ENCODE assay signal across 19 cellular contexts in the genomic region with DNA sequence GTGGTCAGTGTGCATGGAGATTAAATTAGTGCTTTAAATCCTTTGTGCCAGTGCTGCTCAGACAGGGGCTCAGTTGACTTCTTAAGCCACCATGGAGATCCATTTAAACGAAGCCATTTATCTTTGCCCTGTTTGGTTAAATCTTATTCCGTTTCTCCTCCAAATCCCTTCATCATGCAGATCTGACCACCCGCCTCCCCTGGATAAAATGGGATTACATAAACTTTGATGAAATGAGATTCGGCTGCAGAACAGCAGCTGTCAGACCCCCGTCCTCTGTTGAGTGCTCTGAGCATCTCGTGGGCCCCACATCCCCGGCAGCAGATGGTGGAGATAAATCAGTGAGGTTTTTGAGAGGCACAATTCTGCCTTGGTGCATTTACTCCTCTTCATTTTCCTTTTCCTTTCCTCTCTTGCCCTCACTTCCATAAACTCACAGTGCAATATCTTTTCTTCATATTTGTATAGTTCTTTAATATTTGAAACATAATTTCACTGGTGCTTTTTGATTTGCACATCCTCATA.
DNase-seq lines count a peak whose midpoint lies in the region; ATAC-seq and TF ChIP-seq lines count a peak whose summit lies in the region.
"Had no signal": no experiment of that assay in that cellular context is flagged by ENCODE, and none has a peak within 500 bp of the region (broad histone marks: within the 10 kb centered on the region; RNA-seq: fewer than 3 reads in every experiment).

No MANE protein-coding gene starts in this region.

- no peaks in the 10 kb centered on the region for H4K20me1 ChIP-seq in SK-N-SH (ENCODE audit: insufficient read depth)
- H4K20me1 ChIP-seq in hepatocyte (ENCODE audit: insufficient read depth, poor library complexity, severe bottlenecking) = no peaks in the 10 kb centered on the region
- H4K20me1 ChIP-seq: BLaER1 had no signal

- no peak overlapping the region for H3K27ac Mint-ChIP-seq in activated CD4-positive, alpha-beta memory T cell treated with anti-CD3 and anti-CD28 coated beads, Interleukin-2, amount 10 ng/mL, durations not matched to agents 7 days and 5 days
- H3K27ac Mint-ChIP-seq: CD14-positive monocyte; CD8-positive, alpha-beta T cell; H9 had no signal

- H3K9me3 Mint-ChIP-seq in activated CD4-positive, alpha-beta memory T cell treated with anti-CD3 and anti-CD28 coated beads, Interleukin-2, amount 10 ng/mL, durations not matched to agents 7 days and 5 days = no peaks in the 10 kb centered on the region
- H3K9me3 Mint-ChIP-seq: CD8-positive, alpha-beta T cell; H9 had no signal

- no peak for DNase-seq in SK-N-SH
- peak; percentile 90 to 97 for DNase-seq in SJCRH30
- DNase-seq in esophagus muscularis mucosa (ENCODE audit: extremely low spot score) = peak; percentile 14
- no peak for DNase-seq in activated CD4-positive, alpha-beta memory T cell treated with anti-CD3 and anti-CD28 coated beads, Interleukin-2, amount 10 ng/mL, durations not matched to agents 7 days and 5 days
- DNase-seq in hepatocyte (ENCODE audit: low spot score) = no peak
- DNase-seq in NCI-H345 treated with DMSO at 0.1 percent for 48 hours (lab: John Stamatoyannopoulos, UW; ENCODE audit: unreplicated experiment) = no peak
- DNase-seq: 8988T; Calu3; CD8-positive, alpha-beta T cell; DMS 273 treated with DMSO at 0.1 percent for 48 hours; DMS53; DND-41; EL; H9 had no signal

- H3K4me3 Mint-ChIP-seq in activated CD4-positive, alpha-beta memory T cell treated with anti-CD3 and anti-CD28 coated beads, Interleukin-2, amount 10 ng/mL, durations not matched to agents 7 days and 5 days = no peak overlapping the region
- H3K4me3 Mint-ChIP-seq: CD14-positive monocyte; CD8-positive, alpha-beta T cell; H9 had no signal

- no peaks in the 10 kb centered on the region for H3K4me1 ChIP-seq in SK-N-SH (ENCODE audit: control insufficient read depth in 1 of 2, insufficient read depth in 2 of 2, low read depth in 1 of 2, low read length in 1 of 2)
- H3K4me1 ChIP-seq in SJCRH30 = peaks cover 22% of the 10 kb centered on the region
- H3K4me1 ChIP-seq in esophagus muscularis mucosa = no peaks in the 10 kb centered on the region
- no peaks in the 10 kb centered on the region for H3K4me1 ChIP-seq in hepatocyte (ENCODE audit: insufficient read depth)
- H3K4me1 ChIP-seq: BLaER1 had no signal

- no peak for TF ChIP-seq CTCF in SK-N-SH (IDR thresholded peaks at IDR 0.05)
- no peak for TF ChIP-seq CTCF in esophagus muscularis mucosa (IDR thresholded peaks at IDR 0.05)
- no peak for TF ChIP-seq CTCF in hepatocyte (IDR thresholded peaks at IDR 0.05; ENCODE audit: poor library complexity)

- CTCF ChIA-PET in SK-N-SH (lab: Yijun Ruan, JAX) = interaction anchor here (1.0 to 2.2 kb wide), 4 partner anchors 21 to 393 kb away, joined by 3 to 7 read pairs (median 4); no protein-coding TSS in a partner anchor
- CTCF ChIA-PET in activated CD4-positive, alpha-beta memory T cell treated with anti-CD3 and anti-CD28 coated beads, Interleukin-2, amount 10 ng/mL, durations not matched to agents 7 days and 5 days (lab: Charles Lee) = interaction anchor here (1.3 to 1.4 kb wide), 2 partner anchors 12 to 22 kb away, joined by 4 to 5 read pairs; no protein-coding TSS in a partner anchor

- H3F3A ChIP-seq in SK-N-SH (replicated peaks; ENCODE audit: insufficient read depth) = no peaks in the 10 kb centered on the region

- no peak overlapping the region for H3K9ac ChIP-seq in SK-N-SH
- H3K9ac ChIP-seq: BLaER1 had no signal

- H3K27me3 Mint-ChIP-seq in activated CD4-positive, alpha-beta memory T cell treated with anti-CD3 and anti-CD28 coated beads, Interleukin-2, amount 10 ng/mL, durations not matched to agents 7 days and 5 days = no peaks in the 10 kb centered on the region

- H3K36me3 Mint-ChIP-seq in activated CD4-positive, alpha-beta memory T cell treated with anti-CD3 and anti-CD28 coated beads, Interleukin-2, amount 10 ng/mL, durations not matched to agents 7 days and 5 days (ENCODE audit: low read depth) = no peaks in the 10 kb centered on the region
- H3K36me3 Mint-ChIP-seq: CD14-positive monocyte; CD8-positive, alpha-beta T cell had no signal

- H3K9me3 ChIP-seq in SK-N-SH = no peaks in the 10 kb centered on the region
- 0 out of 2 replicates have a peak, but pooled peaks cover 3% of the 10 kb centered on the region for H3K9me3 ChIP-seq in SJCRH30 (replicated peaks)
- H3K9me3 ChIP-seq in esophagus muscularis mucosa = no peaks in the 10 kb centered on the region
- no peaks in the 10 kb centered on the region for H3K9me3 ChIP-seq in hepatocyte (ENCODE audit: low read depth)

- no peak for ATAC-seq in SK-N-SH treated with all-trans-retinoic acid at 6 μM for 48 hours
- ATAC-seq: CD8-positive, alpha-beta T cell; GM12878; HepG2 had no signal

- no peak overlapping the region for H3K4me2 ChIP-seq in SK-N-SH
- H3K4me2 ChIP-seq in hepatocyte = no peak overlapping the region
- H3K4me2 ChIP-seq: BLaER1 had no signal

- no peaks in the 10 kb centered on the region for H3K9me2 ChIP-seq in SK-N-SH
- H3K9me2 ChIP-seq in hepatocyte (replicated peaks; ENCODE audit: insufficient read depth) = no peaks in the 10 kb centered on the region

- 5% methylated on average over 7 of the region's 7 CpGs for WGBS in SK-N-SH (ENCODE audit: low lambda C conversion rate)
- WGBS in esophagus muscularis mucosa = 52% methylated on average over 7 of the region's 7 CpGs
- 48% methylated on average over 7 of the region's 7 CpGs for WGBS in hepatocyte (ENCODE audit: low lambda C conversion rate, missing lambda C conversion rate)

- H3K36me3 ChIP-seq in SK-N-SH (replicated peaks in 1 of 2; ENCODE audit: control insufficient read depth in 1 of 2, insufficient read depth in 2 of 2, low read length in 1 of 2) (no peaks in the 10 kb centered on the region), SJCRH30 (no peaks in the 10 kb centered on the region), esophagus muscularis mucosa (no peaks in the 10 kb centered on the region), hepatocyte (replicated peaks; ENCODE audit: insufficient read depth, low read depth) (no peaks in the 10 kb centered on the region)
- H3K36me3 ChIP-seq: BLaER1 had no signal

- H3K27me3 ChIP-seq in SK-N-SH (ENCODE audit: insufficient read depth) (no peaks in the 10 kb centered on the region), SJCRH30 (no peaks in the 10 kb centered on the region), esophagus muscularis mucosa (peaks cover 0 to 18% (median 0%) of the 10 kb centered on the region in 4 donors), hepatocyte (peaks cover 36% of the 10 kb centered on the region)
- H3K27me3 ChIP-seq: BLaER1 had no signal

- intact Hi-C loops in esophagus muscularis mucosa (cut with DNase I) = no loop called here

- H3K4me3 ChIP-seq in SK-N-SH (ENCODE audit: low read depth in 2 of 2, low read length in 1 of 2) = no peak overlapping the region
- H3K4me3 ChIP-seq in SJCRH30 = no peak overlapping the region
- no peak overlapping the region for H3K4me3 ChIP-seq in esophagus muscularis mucosa
- no peak overlapping the region for H3K4me3 ChIP-seq in hepatocyte
- H3K4me3 ChIP-seq: BLaER1, GM12878 had no signal

- H3K4me1 Mint-ChIP-seq in activated CD4-positive, alpha-beta memory T cell treated with anti-CD3 and anti-CD28 coated beads, Interleukin-2, amount 10 ng/mL, durations not matched to agents 7 days and 5 days = no peaks in the 10 kb centered on the region
- H3K4me1 Mint-ChIP-seq: CD14-positive monocyte had no signal

- H3K27ac ChIP-seq in SK-N-SH (ENCODE audit: low read depth in 2 of 2, low read length in 1 of 2) (no peak overlapping the region), SJCRH30 (peak overlapping the region; percentile 67), esophagus muscularis mucosa (replicated peaks in 1 of 4) (no peak overlapping the region), hepatocyte (no peak overlapping the region)
- H3K27ac ChIP-seq: BLaER1 had no signal

- H2AFZ ChIP-seq in SK-N-SH (ENCODE audit: low read depth) (no peak overlapping the region), hepatocyte (no peak overlapping the region)

- TF ChIP-seq RAD21 in SK-N-SH (IDR thresholded peaks at IDR 0.05; ENCODE audit: low read length) = no peak

- no peak for TF ChIP-seq POLR2A in esophagus muscularis mucosa (IDR thresholded peaks at IDR 0.05; ENCODE audit: low read depth)

- H3K79me2 ChIP-seq in SK-N-SH (ENCODE audit: insufficient read depth) = no peaks in the 10 kb centered on the region
- H3K79me2 ChIP-seq in hepatocyte = no peaks in the 10 kb centered on the region

- POLR2A ChIA-PET in SK-N-SH (lab: Yijun Ruan, JAX) = no interaction called here
- POLR2A ChIA-PET in activated CD4-positive, alpha-beta memory T cell treated with anti-CD3 and anti-CD28 coated beads, Interleukin-2, amount 10 ng/mL, durations not matched to agents 7 days and 5 days (lab: Charles Lee) = no interaction called here

- TF ChIP-seq EP300 in SK-N-SH (IDR thresholded peaks at IDR 0.05; ENCODE audit: borderline replicate concordance in 1 of 2, low read depth in 1 of 2, low read length in 1 of 2) = no peak
- no peak for TF ChIP-seq EP300 in esophagus muscularis mucosa (IDR thresholded peaks at IDR 0.05)

TF ChIP-seq in SK-N-SH, 30 proteins besides CTCF, POLR2A, EP300 and RAD21:
- 0 out of 2 replicates have a peak, but pooled peaks have one; percentile 16 for TF ChIP-seq GATA2 (CRISPR knock-in tag; IDR thresholded peaks at IDR 0.05)
- no peak for TF ChIP-seq RFX5 (IDR thresholded peaks at IDR 0.05; ENCODE audit: low read length)

TF ChIP-seq in SK-N-SH treated with all-trans-retinoic acid at 6 μM for 48 hours, 23 proteins besides CTCF, POLR2A, EP300 and RAD21 (continues in another document):
- no peak for TF ChIP-seq ESRRG (CRISPR knock-in tag; IDR thresholded peaks at IDR 0.05)
- no peak for TF ChIP-seq ZNF70 (CRISPR knock-in tag; IDR thresholded peaks at IDR 0.05)
- TF ChIP-seq, protein P1, sequence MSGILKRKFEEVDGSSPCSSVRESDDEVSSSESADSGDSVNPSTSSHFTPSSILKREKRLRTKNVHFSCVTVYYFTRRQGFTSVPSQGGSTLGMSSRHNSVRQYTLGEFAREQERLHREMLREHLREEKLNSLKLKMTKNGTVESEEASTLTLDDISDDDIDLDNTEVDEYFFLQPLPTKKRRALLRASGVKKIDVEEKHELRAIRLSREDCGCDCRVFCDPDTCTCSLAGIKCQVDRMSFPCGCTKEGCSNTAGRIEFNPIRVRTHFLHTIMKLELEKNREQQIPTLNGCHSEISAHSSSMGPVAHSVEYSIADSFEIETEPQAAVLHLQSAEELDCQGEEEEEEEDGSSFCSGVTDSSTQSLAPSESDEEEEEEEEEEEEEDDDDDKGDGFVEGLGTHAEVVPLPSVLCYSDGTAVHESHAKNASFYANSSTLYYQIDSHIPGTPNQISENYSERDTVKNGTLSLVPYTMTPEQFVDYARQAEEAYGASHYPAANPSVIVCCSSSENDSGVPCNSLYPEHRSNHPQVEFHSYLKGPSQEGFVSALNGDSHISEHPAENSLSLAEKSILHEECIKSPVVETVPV (CRISPR knock-in tag; IDR thresholded peaks at IDR 0.05) = no peak
- TF ChIP-seq ARNTL (CRISPR knock-in tag; IDR thresholded peaks at IDR 0.05; ENCODE audit: borderline replicate concordance, low read depth) = no peak

Comparison
In these comparisons a context has a peak if more than half of its experiments do, and no peak if none do; other contexts are left out.
1. DNase-seq: peak in SJCRH30 (2 of 2) and esophagus muscularis mucosa (single experiment); none in SK-N-SH (single experiment), activated CD4-positive, alpha-beta memory T cell treated with anti-CD3 and anti-CD28 coated beads, Interleukin-2, amount 10 ng/mL, durations not matched to agents 7 days and 5 days (single experiment), hepatocyte (single experiment) and NCI-H345 treated with DMSO at 0.1 percent for 48 hours (single experiment).